Comparison of ENCODE assay signal across 21 cellular contexts in genomic region chr1:47445823-47446567, GRCh38. TPM values are rescaled to one million over a fixed set of nuclear protein-coding genes. Genes with fewer than 3 reads are reported as not detected.
DNase-seq lines count a peak whose midpoint lies in the region; ATAC-seq, FAIRE-seq and TF ChIP-seq lines count a peak whose summit lies in the region.
"Had no signal": no experiment of that assay in that cellular context is flagged by ENCODE, and none has a peak within 500 bp of the region (broad histone marks: within the 10 kb centered on the region; RNA-seq: fewer than 3 reads in every experiment).

No MANE protein-coding gene starts in this region.

- H3K9ac ChIP-seq in SK-N-SH, result no peak overlapping the region
- H3K9ac ChIP-seq in H1 (replicated peaks in 1 of 4; ENCODE audit: extremely low read depth in 1 of 4, low read depth in 3 of 4, low read length in 3 of 4), result no peak overlapping the region
- H3K9ac ChIP-seq in neural cell (ENCODE audit: low read length), result no peak overlapping the region
- H3K9ac ChIP-seq: BLaER1 had no signal

- no peak overlapping the region for H2BK5ac ChIP-seq in H1 (ENCODE audit: low read depth, low read length)

- H2BK12ac ChIP-seq in H1 (ENCODE audit: low read depth, low read length), result peak overlapping the region; percentile 35; the same call in 1 of the 2 replicates

- no peak overlapping the region for H2BK120ac ChIP-seq in H1 (replicated peaks; ENCODE audit: low read depth, low read length)

- 28% methylated on average over 25 of the region's 25 CpGs for WGBS in SK-N-SH (ENCODE audit: low lambda C conversion rate)
- WGBS in H1 (ENCODE audit: extremely low coverage in 1 of 2, insufficient coverage in 1 of 2, insufficient read length in 1 of 2, insufficient replicate concordance in 2 of 2, low coverage in 1 of 2, low lambda C conversion rate in 2 of 2, missing lambda C conversion rate in 1 of 2), 2 experiments, result 11% methylated on average over 22 of the region's 25 CpGs; no CpG with 5 or more reads in 1 of the 2 experiments

- no peak overlapping the region for H3K4ac ChIP-seq in H1 (replicated peaks; ENCODE audit: insufficient read length, low read depth, low read length)

- no peaks in the 10 kb centered on the region for H3K9me3 ChIP-seq in SK-N-SH
- H3K9me3 ChIP-seq in H1 (ENCODE audit: insufficient read depth in 2 of 2, low read depth in 1 of 2, low read length in 1 of 2), result 0 out of 4 replicates have a peak, but pooled peaks cover 0 to 5% of the 10 kb centered on the region in 2 experiments
- H3K9me3 ChIP-seq in neural cell (ENCODE audit: low read length), result no peaks in the 10 kb centered on the region
- H3K9me3 ChIP-seq: MG63 had no signal

- H3K27ac ChIP-seq in SK-N-SH (ENCODE audit: low read depth in 2 of 2, low read length in 1 of 2) (no peak overlapping the region), H1 (ENCODE audit: low read depth, low read length) (no peak overlapping the region), neural cell (ENCODE audit: low read length) (no peak overlapping the region)
- H3K27ac ChIP-seq: 22Rv1, BLaER1 had no signal

- H3K79me2 ChIP-seq in SK-N-SH (ENCODE audit: insufficient read depth), result no peaks in the 10 kb centered on the region
- no peaks in the 10 kb centered on the region for H3K79me2 ChIP-seq in H1 (ENCODE audit: control insufficient read depth in 1 of 2, insufficient read depth in 2 of 2, low read length in 2 of 2)
- no peaks in the 10 kb centered on the region for H3K79me2 ChIP-seq in neural cell (replicated peaks; ENCODE audit: insufficient read depth, low read length)

- H3K27me3 ChIP-seq in SK-N-SH (ENCODE audit: insufficient read depth) (peaks cover 100% of the 10 kb centered on the region), H7 (ENCODE audit: control insufficient read depth, insufficient read depth, low read length) (peaks cover 100% of the 10 kb centered on the region), H1 (replicated peaks in 1 of 4; ENCODE audit: control insufficient read depth in 3 of 4, extremely low read depth in 1 of 4, insufficient read depth in 3 of 4, low read length in 3 of 4) (peaks cover 95 to 100% (median 98%) of the 10 kb centered on the region in 4 experiments), neural cell (ENCODE audit: insufficient read depth, low read depth, low read length) (peaks cover 100% of the 10 kb centered on the region)
- H3K27me3 ChIP-seq: MG63 had no signal

- no peak overlapping the region for H2AK5ac ChIP-seq in H1 (ENCODE audit: low read depth, low read length)

- TF ChIP-seq RAD21 in SK-N-SH (IDR thresholded peaks at IDR 0.05; ENCODE audit: low read length), result no peak
- no peak for TF ChIP-seq RAD21 in H1 (IDR thresholded peaks at IDR 0.05 in 1 of 2, conservative IDR thresholded peaks at IDR 0.05 in 1 of 2; ENCODE audit: low read depth in 2 of 2, low read length in 2 of 2)
- no peak for TF ChIP-seq RAD21 in neural cell (conservative IDR thresholded peaks at IDR 0.05)

- H3K9me2 ChIP-seq in SK-N-SH, result no peaks in the 10 kb centered on the region
- no peaks in the 10 kb centered on the region for H3K9me2 ChIP-seq in neural cell (ENCODE audit: insufficient read depth, low read length)

- H3K27me3 Mint-ChIP-seq in T-cell, result peaks cover 33 to 57% of the 10 kb centered on the region in 2 donors
- no peaks in the 10 kb centered on the region for H3K27me3 Mint-ChIP-seq in activated T-cell treated with anti-CD3 and anti-CD28 coated beads, Interleukin-2, amount 50 U/mL, for 72 hours (ENCODE audit: low read depth)

- no peak overlapping the region for H3K23ac ChIP-seq in H1 (ENCODE audit: insufficient read length)

- no peak overlapping the region for H2BK20ac ChIP-seq in H1 (ENCODE audit: low read length)

- TF ChIP-seq EP300 in SK-N-SH (IDR thresholded peaks at IDR 0.05; ENCODE audit: borderline replicate concordance in 1 of 2, low read depth in 1 of 2, low read length in 1 of 2) (no peak), H1 (IDR thresholded peaks at IDR 0.05; ENCODE audit: borderline replicate concordance in 1 of 2, low read depth in 2 of 2, low read length in 2 of 2) (no peak), neural cell (conservative IDR thresholded peaks at IDR 0.05; ENCODE audit: poor library complexity, severe bottlenecking) (no peak)

- H3K36me3 ChIP-seq in SK-N-SH (replicated peaks in 1 of 2; ENCODE audit: control insufficient read depth in 1 of 2, insufficient read depth in 2 of 2, low read length in 1 of 2) (no peaks in the 10 kb centered on the region), H7 (replicated peaks; ENCODE audit: control insufficient read depth, insufficient read depth, low read length) (no peaks in the 10 kb centered on the region), H1 (ENCODE audit: control insufficient read depth in 2 of 4, insufficient read depth in 4 of 4, low read length in 3 of 4) (no peaks in the 10 kb centered on the region), neural cell (ENCODE audit: insufficient read depth, low read length) (no peaks in the 10 kb centered on the region)
- H3K36me3 ChIP-seq: BLaER1, MG63 had no signal

- no peak overlapping the region for H3K56ac ChIP-seq in H1 (replicated peaks; ENCODE audit: insufficient read length, low read depth, low read length)

- H3K9me3 Mint-ChIP-seq in T-cell, result no peaks in the 10 kb centered on the region
- no peaks in the 10 kb centered on the region for H3K9me3 Mint-ChIP-seq in activated T-cell treated with anti-CD3 and anti-CD28 coated beads, Interleukin-2, amount 50 U/mL, for 72 hours

- H3K18ac ChIP-seq in H1 (ENCODE audit: extremely low read depth, low read length), result peak overlapping the region; percentile 26

- DNase-seq in SK-N-SH, result peak; percentile 29
- DNase-seq in H7, result peak; percentile 66
- DNase-seq in H1 (ENCODE audit: low read depth in 1 of 2, low spot score in 2 of 2), result no peak
- DNase-seq in T-cell, result no peak
- DNase-seq in activated T-cell treated with anti-CD3 and anti-CD28 coated beads, Interleukin-2, amount 50 U/mL, for 72 hours, result no peak
- DNase-seq: COR-L47, DMS153, EL, HFFc6, MG63, NCI-H1092 treated with DMSO at 0.1 percent for 48 hours, NCI-H1694 treated with DMSO at 0.1 percent for 48 hours, NCI-H446 treated with DMSO at 0.1 percent for 48 hours, NCI-H82, Right ventricle myocardium superior had no signal

- no peak overlapping the region for H3K14ac ChIP-seq in H1 (ENCODE audit: insufficient read length)

- CTCF ChIA-PET in SK-N-SH (lab: Yijun Ruan, JAX), result interaction anchor here (1.0 to 7.9 kb wide), 6 partner anchors 10 to 281 kb away, joined by 3 to 94 read pairs (median 4); partner anchors contain the start of gene FOXD2
- CTCF ChIA-PET in H1 (lab: Charles Lee; ENCODE audit: partially characterized antibody), result interaction anchor here (0.8 to 1.4 kb wide), 5 partner anchors 10 to 264 kb away, joined by 3 to 8 read pairs (median 4); no protein-coding TSS in a partner anchor
- CTCF ChIA-PET in T-cell (lab: Charles Lee), result interaction anchor here (0.7 to 1.4 kb wide), 3 partner anchors 8 to 130 kb away, joined by 3 to 8 read pairs (median 8); partner anchors contain the start of gene FOXD2 (in 2 of the 2)

- H3K4me3 ChIP-seq in SK-N-SH (ENCODE audit: low read depth in 2 of 2, low read length in 1 of 2) (no peak overlapping the region), H7 (ENCODE audit: insufficient read depth, low read depth, low read length) (no peak overlapping the region), H1 (ENCODE audit: extremely low read depth in 1 of 4, insufficient read depth in 2 of 4, low read depth in 3 of 4, low read length in 4 of 4) (peak overlapping the region in 1 of 4 experiments; percentile 46; a peak in 2 of 8 replicates), neural cell (ENCODE audit: low read length) (no peak overlapping the region)
- H3K4me3 ChIP-seq: MG63 had no signal

- no peak overlapping the region for H4K8ac ChIP-seq in H1 (ENCODE audit: extremely low read depth, insufficient read depth, low read length)

- no peak overlapping the region for H2BK15ac ChIP-seq in H1 (ENCODE audit: low read length)

- POLR2A ChIA-PET in SK-N-SH (lab: Yijun Ruan, JAX), result interaction anchor here (0.6 kb wide), 1 partner anchor 271 kb away, joined by 3 read pairs; no protein-coding TSS in a partner anchor
- POLR2A ChIA-PET in H1 (lab: Charles Lee; ENCODE audit: partially characterized antibody), result interaction anchor here (1.0 to 1.2 kb wide), 2 partner anchors 14 to 18 kb away, joined by 3 to 4 read pairs; no protein-coding TSS in a partner anchor
- POLR2A ChIA-PET in T-cell (lab: Charles Lee), result no interaction called here

- H4K91ac ChIP-seq in H1 (replicated peaks; ENCODE audit: insufficient read length, low read length), result no peak overlapping the region

- peak overlapping the region in 1 of 3 donors; percentile 69 for H3K4me3 Mint-ChIP-seq in T-cell
- H3K4me3 Mint-ChIP-seq in activated T-cell treated with anti-CD3 and anti-CD28 coated beads, Interleukin-2, amount 50 U/mL, for 72 hours, result peak overlapping the region in 1 of 2 donors; percentile 35
- H3K4me3 Mint-ChIP-seq: HFFc6 had no signal

- no peak overlapping the region for H2AFZ ChIP-seq in SK-N-SH (ENCODE audit: low read depth)
- H2AFZ ChIP-seq in H1 (ENCODE audit: low read length), result no peak overlapping the region
- H2AFZ ChIP-seq in neural cell (ENCODE audit: low read depth, low read length), result no peak overlapping the region

- peaks cover 0 to 3% of the 10 kb centered on the region in 2 experiments; a peak in 1 of 4 replicates for H3K4me1 ChIP-seq in SK-N-SH (ENCODE audit: control insufficient read depth in 1 of 2, insufficient read depth in 2 of 2, low read depth in 1 of 2, low read length in 1 of 2)
- H3K4me1 ChIP-seq in H1 (replicated peaks in 1 of 4; ENCODE audit: control insufficient read depth in 3 of 4, insufficient read depth in 4 of 4, low read length in 3 of 4), result peaks cover 10 to 36% (median 20%) of the 10 kb centered on the region in 4 experiments

- peaks cover 6% of the 10 kb centered on the region; the same call in 1 of the 2 replicates for H3K23me2 ChIP-seq in H1 (ENCODE audit: low read depth, low read length)

- ATAC-seq in SK-N-SH treated with all-trans-retinoic acid at 6 μM for 48 hours (no peak), T-cell (replicated peaks in 1 of 4) (no peak), GM19463 (IDR thresholded peaks at IDR 0.05; ENCODE audit: unreplicated experiment) (no peak)
- ATAC-seq in activated T-cell treated with anti-CD3 and anti-CD28 coated beads, Interleukin-2, amount 50 U/mL, for 72 hours (replicated peaks in 1 of 2), result no peak
- ATAC-seq: Panc1 had no signal

- no peak for FAIRE-seq in H1 (lab: Jason Lieb, UNC)

- H3K4me1 Mint-ChIP-seq in T-cell, result peaks cover 17 to 21% (median 18%) of the 10 kb centered on the region in 3 donors
- H3K4me1 Mint-ChIP-seq in activated T-cell treated with anti-CD3 and anti-CD28 coated beads, Interleukin-2, amount 50 U/mL, for 72 hours (ENCODE audit: low read depth), result peaks cover 26% of the 10 kb centered on the region

- H3K36me3 Mint-ChIP-seq in T-cell, result no peaks in the 10 kb centered on the region
- peaks cover 1 to 3% of the 10 kb centered on the region in 2 donors for H3K36me3 Mint-ChIP-seq in activated T-cell treated with anti-CD3 and anti-CD28 coated beads, Interleukin-2, amount 50 U/mL, for 72 hours (ENCODE audit: insufficient read depth in 2 of 2)

- no peak overlapping the region for H3K27ac Mint-ChIP-seq in T-cell
- no peak overlapping the region for H3K27ac Mint-ChIP-seq in activated T-cell treated with anti-CD3 and anti-CD28 coated beads, Interleukin-2, amount 50 U/mL, for 72 hours
- H3K27ac Mint-ChIP-seq: HFFc6 had no signal

- H4K20me1 ChIP-seq in SK-N-SH (ENCODE audit: insufficient read depth), result no peaks in the 10 kb centered on the region
- H4K20me1 ChIP-seq in H1 (replicated peaks in 1 of 2; ENCODE audit: control insufficient read depth in 1 of 2, insufficient read depth in 2 of 2, low read length in 2 of 2), result peaks cover 12 to 23% of the 10 kb centered on the region in 2 experiments
- H4K20me1 ChIP-seq in neural cell (ENCODE audit: insufficient read depth), result no peaks in the 10 kb centered on the region

- H3F3A ChIP-seq in SK-N-SH (replicated peaks; ENCODE audit: insufficient read depth) (no peaks in the 10 kb centered on the region), neural cell (ENCODE audit: insufficient read depth, low read length, poor library complexity, severe bottlenecking) (no peaks in the 10 kb centered on the region)

- no peak overlapping the region for H4K5ac ChIP-seq in H1 (ENCODE audit: insufficient read length, low read depth, low read length)

- no peak for TF ChIP-seq POLR2A in H1 (IDR thresholded peaks at IDR 0.05; ENCODE audit: control extremely low read depth in 1 of 2, low read depth in 2 of 2, low read length in 2 of 2)

- H3K4me2 ChIP-seq in SK-N-SH (no peak overlapping the region), H1 (ENCODE audit: insufficient read depth in 1 of 2, low read depth in 2 of 2, low read length in 2 of 2) (peak overlapping the region; percentile 64 to 70), neural cell (ENCODE audit: low read length) (no peak overlapping the region)

- TF ChIP-seq CTCF in SK-N-SH (IDR thresholded peaks at IDR 0.05) (no peak), H1 (IDR thresholded peaks at IDR 0.05; ENCODE audit: control extremely low read depth in 1 of 3, insufficient read depth in 1 of 3, low read depth in 1 of 3, low read length in 3 of 3) (no peak), neural cell (IDR thresholded peaks at IDR 0.05; ENCODE audit: poor library complexity, severe bottlenecking) (no peak)

- no peaks in the 10 kb centered on the region for H3K79me1 ChIP-seq in H1 (ENCODE audit: low read depth, low read length)

RNA-seq across cellular contexts. Expression of gene FOXD2, which starts 8.2 kb away (rescaled TPM):
- polyA plus RNA-seq in SK-N-SH (2012; rRNA removed), result not detected in 2 replicates
- polyA plus RNA-seq in SK-N-SH (2012; cell fraction: cytosol; rRNA removed), result under 0.01 TPM in 1 of 2 replicates, not detected in the other
- polyA plus RNA-seq in SK-N-SH (2012; cell fraction: nucleus; rRNA removed), result not detected in 2 replicates
- total RNA-seq in H7 (2014; rRNA removed; shearing (Covaris generic)), result 0.83 and 1.1 TPM in 2 replicates
- total RNA-seq in H1 (2021; fragmentation: NEBNext Ultra II Directional; extraction: Animal tissue kit (Norgen Biotek cat#: 25700)), result not detected in 2 replicates
- polyA plus RNA-seq in H1 (2011; rRNA removed), result not detected in 2 replicates
- polyA plus RNA-seq in H1 (2011; cell fraction: cytosol; rRNA removed), result not detected
- polyA plus RNA-seq in H1 (2011; cell fraction: nucleus; rRNA removed), result not detected
- polyA plus RNA-seq in H1 (2012, experiment 1 of 2), result 0.04 TPM in 1 of 4 replicates, not detected in the others
- not detected for polyA plus RNA-seq in H1 (2012, experiment 2 of 2)
- polyA plus RNA-seq in H1 (2013, experiment 1 of 2), result under 0.01 TPM
- not detected for polyA plus RNA-seq in H1 (2013, experiment 2 of 2)
- polyA minus RNA-seq in H1 (2011; rRNA and poly(A)+ RNA removed), result 0.02 TPM in 1 of 2 replicates, not detected in the other
- not detected for polyA minus RNA-seq in H1 (2011; cell fraction: cytosol; rRNA and poly(A)+ RNA removed)
- polyA minus RNA-seq in H1 (2011; cell fraction: nucleus; rRNA and poly(A)+ RNA removed), result not detected
- polyA plus RNA-seq in neural cell, result 0.06 TPM in 1 of 2 replicates, not detected in the other
- polyA minus RNA-seq in neural cell, result not detected in 2 replicates
- under 1 TPM; 0.42 to 0.76 (median 0.56) TPM for total RNA-seq in T-cell
- under 1 TPM; 0.14 to 0.28 TPM for total RNA-seq in activated T-cell treated with anti-CD3 and anti-CD28 coated beads, Interleukin-2, amount 50 U/mL, for 72 hours
- total RNA-seq: Right ventricle myocardium superior had no signal

RNA-seq across cellular contexts. Expression of gene FOXE3, which starts 29.9 kb away (rescaled TPM):
- polyA plus RNA-seq in SK-N-SH (2012; rRNA removed), result not detected in 2 replicates
- polyA plus RNA-seq in SK-N-SH (2012; cell fraction: cytosol; rRNA removed), result not detected in 2 replicates
- 0.10 TPM in 1 of 2 replicates, not detected in the other for polyA plus RNA-seq in SK-N-SH (2012; cell fraction: nucleus; rRNA removed)
- total RNA-seq in H7 (2014; rRNA removed; shearing (Covaris generic)), result 0.14 TPM in 1 of 2 replicates, not detected in the other
- 0.27 TPM in 1 of 2 replicates, not detected in the other for total RNA-seq in H1 (2021; fragmentation: NEBNext Ultra II Directional; extraction: Animal tissue kit (Norgen Biotek cat#: 25700))
- 0.18 and 0.22 TPM in 2 replicates for polyA plus RNA-seq in H1 (2011; rRNA removed)
- polyA plus RNA-seq in H1 (2011; cell fraction: cytosol; rRNA removed), result 0.04 TPM
- 0.10 TPM for polyA plus RNA-seq in H1 (2011; cell fraction: nucleus; rRNA removed)
- 0.25 to 0.52 TPM (median 0.38 TPM) in 4 replicates for polyA plus RNA-seq in H1 (2012, experiment 1 of 2)
- polyA plus RNA-seq in H1 (2012, experiment 2 of 2), result 0.26 TPM
- 0.10 TPM for polyA plus RNA-seq in H1 (2013, experiment 1 of 2)
- polyA plus RNA-seq in H1 (2013, experiment 2 of 2), result 0.17 TPM
- 0.17 TPM in 1 of 2 replicates, not detected in the other for polyA minus RNA-seq in H1 (2011; rRNA and poly(A)+ RNA removed)
- not detected for polyA minus RNA-seq in H1 (2011; cell fraction: cytosol; rRNA and poly(A)+ RNA removed)
- polyA minus RNA-seq in H1 (2011; cell fraction: nucleus; rRNA and poly(A)+ RNA removed), result not detected
- 0.18 TPM in 1 of 2 replicates, not detected in the other for polyA plus RNA-seq in neural cell
- 0.23 TPM in 1 of 2 replicates, not detected in the other for polyA minus RNA-seq in neural cell
- under 1 TPM in 1 of 5 donors, not detected in 4; 0.18 TPM for total RNA-seq in T-cell
- not detected for total RNA-seq in activated T-cell treated with anti-CD3 and anti-CD28 coated beads, Interleukin-2, amount 50 U/mL, for 72 hours
- total RNA-seq: HFFc6, Right ventricle myocardium superior had no signal

Comparison
In these comparisons a context has a peak if more than half of its experiments do, and no peak if none do; other contexts are left out.
1. DNase-seq: peak in SK-N-SH (single experiment) and H7 (single experiment); none in H1 (0 of 2), T-cell (0 of 34) and activated T-cell treated with anti-CD3 and anti-CD28 coated beads, Interleukin-2, amount 50 U/mL, for 72 hours (0 of 2).
2. H3K4me2 ChIP-seq: peak in H1 (2 of 2); none in SK-N-SH (single experiment) and neural cell (single experiment).
3. POLR2A ChIA-PET loops: an anchor here in SK-N-SH (0.6 kb wide) and H1 (1.0 to 1.2 kb wide); none called in T-cell.